In genomic region chr10:103968441-103969391, GRCh38 we compare ENCODE assay signal across 7 cellular contexts. TPM values are rescaled to one million over a fixed set of nuclear protein-coding genes. Genes with fewer than 3 reads are reported as not detected.
A peak's percentile ranks its signal among the peaks of the same experiment; 100 is the strongest.
DNase-seq lines count a peak whose midpoint lies in the region; ATAC-seq and TF ChIP-seq lines count a peak whose summit lies in the region.

No MANE protein-coding gene starts in this region.

- no peaks in the 10 kb centered on the region for H3K9me2 ChIP-seq in HCT116 (ENCODE audit: insufficient read depth)

- no peaks in the 10 kb centered on the region; a peak in 1 of 4 replicates for H3K36me3 ChIP-seq in HCT116 (ENCODE audit: control insufficient read depth in 1 of 2, insufficient read depth in 2 of 2, low read length in 2 of 2)
- H3K36me3 ChIP-seq in skeletal muscle tissue (ENCODE audit: control insufficient read depth in 3 of 3, insufficient read depth in 3 of 3, low read length in 3 of 3), result no peaks in the 10 kb centered on the region

- no peaks in the 10 kb centered on the region for H3K9me3 Mint-ChIP-seq in T-cell

- H3K27me3 Mint-ChIP-seq in T-cell, result no peaks in the 10 kb centered on the region

- BruUV-seq in HCT116 (replicated peaks; lab: Mats Ljungman, UMichigan), result no TSS peak

- TF ChIP-seq CTCF in HCT116 (IDR thresholded peaks at IDR 0.05 in 2 of 3, conservative IDR thresholded peaks at IDR 0.05 in 1 of 3; ENCODE audit: borderline replicate concordance in 1 of 3, insufficient read depth in 1 of 3, low read depth in 2 of 3, low read length in 2 of 3) (no peak), foreskin fibroblast (IDR thresholded peaks at IDR 0.05; ENCODE audit: low read depth, low read length) (no peak)

- intact Hi-C loops in HCT116 (cut with micrococcal nuclease), result loop anchor here (5.0 kb wide), 2 partner anchors 46 to 71 kb away; no protein-coding TSS in a partner anchor

- CTCF ChIA-PET in HCT116 (lab: Charles Lee), result interaction anchor here (1.0 kb wide), 1 partner anchor 306 kb away, joined by 3 read pairs; no protein-coding TSS in a partner anchor
- CTCF ChIA-PET in T-cell (lab: Charles Lee), result interaction anchor here in 1 of 2 donors (1.0 kb wide), 1 partner anchor 15 kb away, joined by 3 read pairs; no protein-coding TSS in a partner anchor

- H3K9me3 ChIP-seq in HCT116 (ENCODE audit: control insufficient read depth in 1 of 2, insufficient read depth in 1 of 2, low read depth in 1 of 2, low read length in 2 of 2) (no peaks in the 10 kb centered on the region), skeletal muscle tissue (ENCODE audit: control insufficient read depth in 3 of 3, low read length in 3 of 3) (no peaks in the 10 kb centered on the region)

- H3K4me1 ChIP-seq in HCT116 (ENCODE audit: control insufficient read depth in 1 of 2, insufficient read depth in 2 of 2, low read length in 2 of 2) (peaks cover 24 to 40% of the 10 kb centered on the region in 2 experiments; a peak in 3 of 4 replicates), skeletal muscle tissue (ENCODE audit: control insufficient read depth in 3 of 3, insufficient read depth in 3 of 3, low read length in 3 of 3) (peaks cover 14 to 23% (median 15%) of the 10 kb centered on the region in 3 donors)

- no peaks in the 10 kb centered on the region for H3K27me3 ChIP-seq in HCT116 (ENCODE audit: insufficient read depth, low read length)
- H3K27me3 ChIP-seq in skeletal muscle tissue (ENCODE audit: control insufficient read depth in 3 of 3, insufficient read depth in 3 of 3, low read length in 3 of 3), result no peaks in the 10 kb centered on the region

- DNase-seq in HCT116 (ENCODE audit: low read depth, low spot score), result no peak
- no peak for DNase-seq in T-cell
- peak in 1 of 2 donors; percentile 32 for DNase-seq in foreskin fibroblast
- DNase-seq in NCI-H2227 treated with DMSO at 0.1 percent for 48 hours (lab: John Stamatoyannopoulos, UW), result no peak
- DNase-seq in NCI-H524 (lab: John Stamatoyannopoulos, UW), result no peak

- TF ChIP-seq RAD21 in HCT116 (IDR thresholded peaks at IDR 0.05; ENCODE audit: low read depth), result no peak

- no peak overlapping the region for H3K27ac ChIP-seq in HCT116 (ENCODE audit: low read depth, low read length)
- no peak overlapping the region for H3K27ac ChIP-seq in skeletal muscle tissue (ENCODE audit: low read depth, low read length)

- H3K9ac ChIP-seq in HCT116 (ENCODE audit: low read length), result peak overlapping the region; percentile 83
- peak overlapping the region; percentile 75 to 99 (median 92) for H3K9ac ChIP-seq in skeletal muscle tissue (ENCODE audit: low read depth in 1 of 3, low read length in 3 of 3)

- peak overlapping the region; percentile 89 for H3K4me2 ChIP-seq in HCT116 (ENCODE audit: low read length)

- H3K36me3 Mint-ChIP-seq in T-cell, result peaks cover 4% of the 10 kb centered on the region

- peak overlapping the region; percentile 73 to 83 for H3K4me3 ChIP-seq in HCT116 (replicated peaks in 1 of 2; ENCODE audit: low read depth in 1 of 2, low read length in 2 of 2)
- H3K4me3 ChIP-seq in foreskin fibroblast (ENCODE audit: low read depth in 1 of 2, low read length in 2 of 2), result peak overlapping the region; percentile 94 to 99
- peak overlapping the region; percentile 95 to 98 (median 98) for H3K4me3 ChIP-seq in skeletal muscle tissue (ENCODE audit: low read length in 3 of 3)

- no peak for TF ChIP-seq POLR2A in HCT116 (IDR thresholded peaks at IDR 0.05; ENCODE audit: borderline replicate concordance, extremely low read depth, insufficient read depth, insufficient read length)

- RAD21 ChIA-PET in HCT116 (lab: Charles Lee; ENCODE audit: low non-redundant PET in 1 of 2, low total read pairs in 2 of 2, uncharacterized antibody in 2 of 2, unreplicated experiment in 2 of 2), result interaction anchor here in 1 of 2 experiments (0.5 kb wide), 1 partner anchor 32 kb away, joined by 3 read pairs; no protein-coding TSS in a partner anchor

- peak overlapping the region; percentile 90 to 97 (median 95) for H3K4me3 Mint-ChIP-seq in T-cell

- POLR2A ChIA-PET in HCT116 (lab: Charles Lee) (interaction anchor here (1.2 kb wide), 1 partner anchor 52 kb away, joined by 4 read pairs; no protein-coding TSS in a partner anchor), T-cell (lab: Charles Lee) (interaction anchor here in 1 of 2 donors (0.6 kb wide), 1 partner anchor 23 kb away, joined by 4 read pairs; no protein-coding TSS in a partner anchor)

- H4K20me1 ChIP-seq in HCT116 (ENCODE audit: insufficient read depth), result no peaks in the 10 kb centered on the region

- no peak for ATAC-seq in HCT116
- no peak for ATAC-seq in T-cell (replicated peaks in 1 of 4)
- ATAC-seq in HG02623 (IDR thresholded peaks at IDR 0.05; ENCODE audit: unreplicated experiment), result no peak

- peaks cover 63% of the 10 kb centered on the region for H3K79me2 ChIP-seq in HCT116 (ENCODE audit: insufficient read depth, low read length)

- peaks cover 53 to 67% (median 56%) of the 10 kb centered on the region in 3 donors for H3K4me1 Mint-ChIP-seq in T-cell

- H2AFZ ChIP-seq in HCT116 (ENCODE audit: low read depth, low read length, poor library complexity, severe bottlenecking), result no peak overlapping the region

- peak overlapping the region; percentile 56 to 73 for H3K27ac Mint-ChIP-seq in T-cell

TF ChIP-seq in HCT116, 20 proteins besides CTCF, POLR2A, EP300 and RAD21:
- TF ChIP-seq REST (IDR thresholded peaks at IDR 0.05; ENCODE audit: low read depth), result no peak
- TF ChIP-seq SP1 (IDR thresholded peaks at IDR 0.05; ENCODE audit: low read depth), result no peak
- no peak for TF ChIP-seq EGR1 (IDR thresholded peaks at IDR 0.05; ENCODE audit: low read depth)
- TF ChIP-seq JUND (IDR thresholded peaks at IDR 0.05), result no peak
- TF ChIP-seq ZBTB33 (IDR thresholded peaks at IDR 0.05; ENCODE audit: extremely low read depth, insufficient replicate concordance, low read length), result no peak
- TF ChIP-seq TCF7L2 (IDR thresholded peaks at IDR 0.05; ENCODE audit: borderline replicate concordance, extremely low read depth, insufficient read depth, insufficient read length), result no peak

RNA-seq across cellular contexts. Expression of gene SLK, which starts 1.8 kb away (rescaled TPM):
- 44.2 TPM for total RNA-seq in HCT116 (2021; ENCODE audit: unreplicated experiment)
- 9.4 and 13.3 TPM in 2 replicates for polyA plus RNA-seq in HCT116 (2012)
- 10 to 100 TPM; 20.9 to 30.4 (median 27.3) TPM for total RNA-seq in T-cell
- total RNA-seq in skeletal muscle tissue, result 30.3 TPM

RNA-seq across cellular contexts. Expression of gene STN1, which starts 50.7 kb away (rescaled TPM):
- total RNA-seq in HCT116 (2021; ENCODE audit: unreplicated experiment) (74.7 TPM), T-cell (10 to 100 TPM; 37.6 to 47.5 (median 41.8) TPM), skeletal muscle tissue (20.9 TPM)
- polyA plus RNA-seq in HCT116 (2012), result 55.0 and 72.1 TPM in 2 replicates
